1 cellular context compared by ENCODE assay signal in genomic region chr17:43528988-43529814, GRCh38.
TF ChIP-seq lines count a peak whose summit lies in the region.

No MANE protein-coding gene starts in this region.

TF ChIP-seq in H1, 55 proteins besides CTCF, POLR2A, EP300 and RAD21:
- no peak for TF ChIP-seq BACH1 (IDR thresholded peaks at IDR 0.05; ENCODE audit: low read length)
- no peak for TF ChIP-seq SP1 (IDR thresholded peaks at IDR 0.05; ENCODE audit: low read depth, low read length)
- no peak for TF ChIP-seq YY1 (IDR thresholded peaks at IDR 0.05; ENCODE audit: low read depth, low read length)
- no peak for TF ChIP-seq SUZ12 (IDR thresholded peaks at IDR 0.05; ENCODE audit: low read length)
- no peak for TF ChIP-seq RXRA (IDR thresholded peaks at IDR 0.05; ENCODE audit: insufficient read depth, low read depth, low read length)
- TF ChIP-seq TAF1 (IDR thresholded peaks at IDR 0.05; ENCODE audit: low read depth, low read length), result no peak
- no peak for TF ChIP-seq POU5F1 (IDR thresholded peaks at IDR 0.05; ENCODE audit: low read depth, low read length)
- TF ChIP-seq SIRT6 (IDR thresholded peaks at IDR 0.05; ENCODE audit: low read length), result no peak
- TF ChIP-seq, protein P1, sequence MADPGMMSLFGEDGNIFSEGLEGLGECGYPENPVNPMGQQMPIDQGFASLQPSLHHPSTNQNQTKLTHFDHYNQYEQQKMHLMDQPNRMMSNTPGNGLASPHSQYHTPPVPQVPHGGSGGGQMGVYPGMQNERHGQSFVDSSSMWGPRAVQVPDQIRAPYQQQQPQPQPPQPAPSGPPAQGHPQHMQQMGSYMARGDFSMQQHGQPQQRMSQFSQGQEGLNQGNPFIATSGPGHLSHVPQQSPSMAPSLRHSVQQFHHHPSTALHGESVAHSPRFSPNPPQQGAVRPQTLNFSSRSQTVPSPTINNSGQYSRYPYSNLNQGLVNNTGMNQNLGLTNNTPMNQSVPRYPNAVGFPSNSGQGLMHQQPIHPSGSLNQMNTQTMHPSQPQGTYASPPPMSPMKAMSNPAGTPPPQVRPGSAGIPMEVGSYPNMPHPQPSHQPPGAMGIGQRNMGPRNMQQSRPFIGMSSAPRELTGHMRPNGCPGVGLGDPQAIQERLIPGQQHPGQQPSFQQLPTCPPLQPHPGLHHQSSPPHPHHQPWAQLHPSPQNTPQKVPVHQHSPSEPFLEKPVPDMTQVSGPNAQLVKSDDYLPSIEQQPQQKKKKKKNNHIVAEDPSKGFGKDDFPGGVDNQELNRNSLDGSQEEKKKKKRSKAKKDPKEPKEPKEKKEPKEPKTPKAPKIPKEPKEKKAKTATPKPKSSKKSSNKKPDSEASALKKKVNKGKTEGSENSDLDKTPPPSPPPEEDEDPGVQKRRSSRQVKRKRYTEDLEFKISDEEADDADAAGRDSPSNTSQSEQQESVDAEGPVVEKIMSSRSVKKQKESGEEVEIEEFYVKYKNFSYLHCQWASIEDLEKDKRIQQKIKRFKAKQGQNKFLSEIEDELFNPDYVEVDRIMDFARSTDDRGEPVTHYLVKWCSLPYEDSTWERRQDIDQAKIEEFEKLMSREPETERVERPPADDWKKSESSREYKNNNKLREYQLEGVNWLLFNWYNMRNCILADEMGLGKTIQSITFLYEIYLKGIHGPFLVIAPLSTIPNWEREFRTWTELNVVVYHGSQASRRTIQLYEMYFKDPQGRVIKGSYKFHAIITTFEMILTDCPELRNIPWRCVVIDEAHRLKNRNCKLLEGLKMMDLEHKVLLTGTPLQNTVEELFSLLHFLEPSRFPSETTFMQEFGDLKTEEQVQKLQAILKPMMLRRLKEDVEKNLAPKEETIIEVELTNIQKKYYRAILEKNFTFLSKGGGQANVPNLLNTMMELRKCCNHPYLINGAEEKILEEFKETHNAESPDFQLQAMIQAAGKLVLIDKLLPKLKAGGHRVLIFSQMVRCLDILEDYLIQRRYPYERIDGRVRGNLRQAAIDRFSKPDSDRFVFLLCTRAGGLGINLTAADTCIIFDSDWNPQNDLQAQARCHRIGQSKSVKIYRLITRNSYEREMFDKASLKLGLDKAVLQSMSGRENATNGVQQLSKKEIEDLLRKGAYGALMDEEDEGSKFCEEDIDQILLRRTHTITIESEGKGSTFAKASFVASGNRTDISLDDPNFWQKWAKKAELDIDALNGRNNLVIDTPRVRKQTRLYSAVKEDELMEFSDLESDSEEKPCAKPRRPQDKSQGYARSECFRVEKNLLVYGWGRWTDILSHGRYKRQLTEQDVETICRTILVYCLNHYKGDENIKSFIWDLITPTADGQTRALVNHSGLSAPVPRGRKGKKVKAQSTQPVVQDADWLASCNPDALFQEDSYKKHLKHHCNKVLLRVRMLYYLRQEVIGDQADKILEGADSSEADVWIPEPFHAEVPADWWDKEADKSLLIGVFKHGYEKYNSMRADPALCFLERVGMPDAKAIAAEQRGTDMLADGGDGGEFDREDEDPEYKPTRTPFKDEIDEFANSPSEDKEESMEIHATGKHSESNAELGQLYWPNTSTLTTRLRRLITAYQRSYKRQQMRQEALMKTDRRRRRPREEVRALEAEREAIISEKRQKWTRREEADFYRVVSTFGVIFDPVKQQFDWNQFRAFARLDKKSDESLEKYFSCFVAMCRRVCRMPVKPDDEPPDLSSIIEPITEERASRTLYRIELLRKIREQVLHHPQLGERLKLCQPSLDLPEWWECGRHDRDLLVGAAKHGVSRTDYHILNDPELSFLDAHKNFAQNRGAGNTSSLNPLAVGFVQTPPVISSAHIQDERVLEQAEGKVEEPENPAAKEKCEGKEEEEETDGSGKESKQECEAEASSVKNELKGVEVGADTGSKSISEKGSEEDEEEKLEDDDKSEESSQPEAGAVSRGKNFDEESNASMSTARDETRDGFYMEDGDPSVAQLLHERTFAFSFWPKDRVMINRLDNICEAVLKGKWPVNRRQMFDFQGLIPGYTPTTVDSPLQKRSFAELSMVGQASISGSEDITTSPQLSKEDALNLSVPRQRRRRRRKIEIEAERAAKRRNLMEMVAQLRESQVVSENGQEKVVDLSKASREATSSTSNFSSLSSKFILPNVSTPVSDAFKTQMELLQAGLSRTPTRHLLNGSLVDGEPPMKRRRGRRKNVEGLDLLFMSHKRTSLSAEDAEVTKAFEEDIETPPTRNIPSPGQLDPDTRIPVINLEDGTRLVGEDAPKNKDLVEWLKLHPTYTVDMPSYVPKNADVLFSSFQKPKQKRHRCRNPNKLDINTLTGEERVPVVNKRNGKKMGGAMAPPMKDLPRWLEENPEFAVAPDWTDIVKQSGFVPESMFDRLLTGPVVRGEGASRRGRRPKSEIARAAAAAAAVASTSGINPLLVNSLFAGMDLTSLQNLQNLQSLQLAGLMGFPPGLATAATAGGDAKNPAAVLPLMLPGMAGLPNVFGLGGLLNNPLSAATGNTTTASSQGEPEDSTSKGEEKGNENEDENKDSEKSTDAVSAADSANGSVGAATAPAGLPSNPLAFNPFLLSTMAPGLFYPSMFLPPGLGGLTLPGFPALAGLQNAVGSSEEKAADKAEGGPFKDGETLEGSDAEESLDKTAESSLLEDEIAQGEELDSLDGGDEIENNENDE (IDR thresholded peaks at IDR 0.05; ENCODE audit: insufficient replicate concordance, low read length), result no peak
- no peak for TF ChIP-seq ATF2 (IDR thresholded peaks at IDR 0.05; ENCODE audit: low read length)
- TF ChIP-seq ATF3 (IDR thresholded peaks at IDR 0.05; ENCODE audit: insufficient read depth, low read depth, low read length), result no peak
- no peak for TF ChIP-seq BRCA1 (IDR thresholded peaks at IDR 0.05; ENCODE audit: low read depth, low read length)
- TF ChIP-seq NANOG (IDR thresholded peaks at IDR 0.05; ENCODE audit: insufficient read depth, low read depth, low read length, poor library complexity, severe bottlenecking), result no peak
- no peak for TF ChIP-seq MAX (IDR thresholded peaks at IDR 0.05)
- no peak for TF ChIP-seq SP4 (IDR thresholded peaks at IDR 0.05; ENCODE audit: low read length)
